In genomic region chr9:33414263-33414662, GRCh38 we compare ENCODE assay signal across 16 cellular contexts. TPM values are rescaled to one million over a fixed set of nuclear protein-coding genes. Genes with fewer than 3 reads are reported as not detected.
A peak's percentile ranks its signal among the peaks of the same experiment; 100 is the strongest.
DNase-seq lines count a peak whose midpoint lies in the region; ATAC-seq and TF ChIP-seq lines count a peak whose summit lies in the region.
"Had no signal": no experiment of that assay in that cellular context is flagged by ENCODE, and none has a peak within 500 bp of the region (broad histone marks: within the 10 kb centered on the region; RNA-seq: fewer than 3 reads in every experiment).

No MANE protein-coding gene starts in this region.

- H3K4me3 ChIP-seq in Panc1 (ENCODE audit: low read depth in 2 of 2, low read length in 2 of 2) (no peak overlapping the region), adrenal gland (no peak overlapping the region)

- 62 to 78% (median 73%) methylated on average over 3 of the region's 3 CpGs for WGBS in adrenal gland, 4 donors

- H3K27me3 Mint-ChIP-seq in activated T-cell treated with anti-CD3 and anti-CD28 coated beads, Interleukin-2, amount 50 U/mL, for 24 hours: no peaks in the 10 kb centered on the region

- TF ChIP-seq POLR2A in erythroblast (IDR thresholded peaks at IDR 0.05; ENCODE audit: low read length) (no peak), adrenal gland (IDR thresholded peaks at IDR 0.05) (no peak)

- CTCF ChIA-PET in Panc1 (lab: Charles Lee): interaction anchor here (2.5 kb wide), 1 partner anchor 11 kb away, joined by 11 read pairs; the partner anchor contains the start of gene AQP7

- H3K4me1 ChIP-seq in Panc1 (ENCODE audit: control insufficient read depth, insufficient read depth, low read length): peaks cover 27% of the 10 kb centered on the region
- H3K4me1 ChIP-seq in adrenal gland (replicated peaks in 1 of 2): no peaks in the 10 kb centered on the region

- peak overlapping the region; percentile 71 for H3K27ac Mint-ChIP-seq in activated T-cell treated with anti-CD3 and anti-CD28 coated beads, Interleukin-2, amount 50 U/mL, for 24 hours
- H3K27ac Mint-ChIP-seq in stimulated activated effector memory CD8-positive, alpha-beta T cell treated with anti-CD3 and anti-CD28 coated beads, Interleukin-12 subunit alpha, Interleukin-12 subunit beta, amount 100 ng/mL, for 72 hours: peak overlapping the region; percentile 81
- H3K27ac Mint-ChIP-seq: IgD-negative memory B cell had no signal

- H3K4me3 Mint-ChIP-seq in activated T-cell treated with anti-CD3 and anti-CD28 coated beads, Interleukin-2, amount 50 U/mL, for 24 hours: no peak overlapping the region
- H3K4me3 Mint-ChIP-seq in stimulated activated effector memory CD8-positive, alpha-beta T cell treated with anti-CD3 and anti-CD28 coated beads, Interleukin-12 subunit alpha, Interleukin-12 subunit beta, amount 100 ng/mL, for 72 hours: no peak overlapping the region

- in situ Hi-C loops in Panc1 (cut with HindIII; ENCODE audit: low pct_unique_long_range_greater_than_20kb, low sequenced_read_pairs): no loop called here

- H3K9me3 ChIP-seq in Panc1 (ENCODE audit: control insufficient read depth, insufficient read depth, low read depth, low read length): no peaks in the 10 kb centered on the region
- no peaks in the 10 kb centered on the region for H3K9me3 ChIP-seq in adrenal gland (replicated peaks in 1 of 3)

- peaks cover 45% of the 10 kb centered on the region for H3K4me1 Mint-ChIP-seq in activated T-cell treated with anti-CD3 and anti-CD28 coated beads, Interleukin-2, amount 50 U/mL, for 24 hours (ENCODE audit: low read depth)
- peaks cover 43% of the 10 kb centered on the region for H3K4me1 Mint-ChIP-seq in stimulated activated effector memory CD8-positive, alpha-beta T cell treated with anti-CD3 and anti-CD28 coated beads, Interleukin-12 subunit alpha, Interleukin-12 subunit beta, amount 100 ng/mL, for 72 hours

- ATAC-seq in Panc1: no peak
- no peak for ATAC-seq in stimulated activated effector memory CD8-positive, alpha-beta T cell treated with anti-CD3 and anti-CD28 coated beads, Interleukin-12 subunit alpha, Interleukin-12 subunit beta, amount 100 ng/mL, for 72 hours

- intact Hi-C loops in Panc1 (cut with micrococcal nuclease; ENCODE audit: unreplicated experiment) (no loop called here), adrenal gland (cut with DNase I) (no loop called here)

- POLR2A ChIA-PET in Panc1 (lab: Charles Lee): no interaction called here

- no peaks in the 10 kb centered on the region for H3K9me3 Mint-ChIP-seq in activated T-cell treated with anti-CD3 and anti-CD28 coated beads, Interleukin-2, amount 50 U/mL, for 24 hours
- H3K9me3 Mint-ChIP-seq in stimulated activated effector memory CD8-positive, alpha-beta T cell treated with anti-CD3 and anti-CD28 coated beads, Interleukin-12 subunit alpha, Interleukin-12 subunit beta, amount 100 ng/mL, for 72 hours: no peaks in the 10 kb centered on the region
- H3K9me3 Mint-ChIP-seq: IgD-negative memory B cell had no signal

- H3K27ac ChIP-seq in Panc1 (ENCODE audit: low read length) (peak overlapping the region; percentile 48), adrenal gland (no peak overlapping the region)
- H3K27ac ChIP-seq: WERI-Rb-1 had no signal

- TF ChIP-seq CTCF in Panc1 (IDR thresholded peaks at IDR 0.05) (no peak), adrenal gland (IDR thresholded peaks at IDR 0.05) (no peak)

- H3K36me3 ChIP-seq in Panc1 (ENCODE audit: control insufficient read depth, insufficient read depth, low read length) (no peaks in the 10 kb centered on the region), adrenal gland (replicated peaks in 1 of 2) (no peaks in the 10 kb centered on the region)
- H3K36me3 ChIP-seq: WERI-Rb-1 had no signal

- no peak for DNase-seq in activated T-cell treated with anti-CD3 and anti-CD28 coated beads, Interleukin-2, amount 50 U/mL, for 24 hours
- DNase-seq in activated T-cell treated with anti-CD3 and anti-CD28 coated beads, Interleukin-2, amount 50 U/mL, for 1 hour: no peak
- no peak for DNase-seq in Panc1 (ENCODE audit: low read depth, low spot score)
- peak; percentile 48 to 51 for DNase-seq in erythroblast (lab: John Stamatoyannopoulos, UW)
- DNase-seq in stimulated activated effector memory CD8-positive, alpha-beta T cell treated with anti-CD3 and anti-CD28 coated beads, Interleukin-12 subunit alpha, Interleukin-12 subunit beta, amount 100 ng/mL, for 72 hours (ENCODE audit: low spot score in 2 of 2): no peak
- no peak for DNase-seq in activated gamma-delta T cell treated with Interleukin-2 at 50 U/mL for 16 hours
- DNase-seq in EL: no peak
- no peak for DNase-seq in adrenal gland
- DNase-seq: ACHN; amniotic stem cell; foreskin fibroblast; NCI-H526; stimulated activated naive CD4-positive, alpha-beta T cell treated with Interleukin-2 at 50 U/mL for 16 hours; WERI-Rb-1 had no signal

- H3K27me3 ChIP-seq in Panc1 (ENCODE audit: control insufficient read depth, insufficient read depth, low read length) (no peaks in the 10 kb centered on the region), adrenal gland (no peaks in the 10 kb centered on the region)

- no TSS peak for BruUV-seq in Panc1 (replicated peaks; lab: Mats Ljungman, UMichigan)

- H3K36me3 Mint-ChIP-seq in activated T-cell treated with anti-CD3 and anti-CD28 coated beads, Interleukin-2, amount 50 U/mL, for 24 hours (ENCODE audit: low read depth): no peaks in the 10 kb centered on the region
- no peaks in the 10 kb centered on the region for H3K36me3 Mint-ChIP-seq in stimulated activated effector memory CD8-positive, alpha-beta T cell treated with anti-CD3 and anti-CD28 coated beads, Interleukin-12 subunit alpha, Interleukin-12 subunit beta, amount 100 ng/mL, for 72 hours
- H3K36me3 Mint-ChIP-seq: IgD-negative memory B cell had no signal

RNA-seq across cellular contexts. Expression of gene AQP7, which starts 11.9 kb away (rescaled TPM):
- total RNA-seq in Panc1 (2021; ENCODE audit: unreplicated experiment) (0.26 TPM), adrenal gland (1 to 10 TPM in 5 of 8 donors, under 1 TPM in 1, not detected in 2; 0.99 to 4.5 (median 2.4) TPM)
- polyA plus RNA-seq in Panc1 (2012; ENCODE audit: insufficient read length): not detected
- polyA plus RNA-seq in adrenal gland: 10 to 100 TPM in 1 of 3 donors, 1 to 10 TPM in 1, under 1 TPM in 1; 0.51 to 32.5 (median 3.5) TPM
- total RNA-seq: pulmonary artery endothelial cell had no signal
- polyA plus RNA-seq: IgD-negative memory B cell had no signal

RNA-seq across cellular contexts. Expression of gene AQP3, which starts 33.1 kb away (rescaled TPM):
- total RNA-seq in Panc1 (2021; ENCODE audit: unreplicated experiment) (1.0 TPM), adrenal gland (10 to 100 TPM in 2 of 8 donors, 1 to 10 TPM in 6; 1.2 to 11.5 (median 2.4) TPM)
- 2.3 TPM for polyA plus RNA-seq in Panc1 (2012; ENCODE audit: insufficient read length)
- 1 to 10 TPM in 1 of 3 donors, under 1 TPM in 2; 0.88 to 2.5 (median 0.94) TPM for polyA plus RNA-seq in adrenal gland

RNA-seq across cellular contexts. Expression of gene NOL6, which starts 59.5 kb away (rescaled TPM):
- total RNA-seq in Panc1 (2021; ENCODE audit: unreplicated experiment): 75.1 TPM
- polyA plus RNA-seq in Panc1 (2012; ENCODE audit: insufficient read length): 42.0 TPM
- total RNA-seq in adrenal gland: 10 to 100 TPM; 17.5 to 45.7 (median 25.4) TPM
- polyA plus RNA-seq in adrenal gland: 10 to 100 TPM; 36.9 to 45.1 (median 44.0) TPM

Comparison
In these comparisons a context has a peak if more than half of its experiments do, and no peak if none do; other contexts are left out.
1. DNase-seq: peak in erythroblast (2 of 2); none in activated T-cell treated with anti-CD3 and anti-CD28 coated beads, Interleukin-2, amount 50 U/mL, for 24 hours (single experiment), activated T-cell treated with anti-CD3 and anti-CD28 coated beads, Interleukin-2, amount 50 U/mL, for 1 hour (single experiment), Panc1 (single experiment), stimulated activated effector memory CD8-positive, alpha-beta T cell treated with anti-CD3 and anti-CD28 coated beads, Interleukin-12 subunit alpha, Interleukin-12 subunit beta, amount 100 ng/mL, for 72 hours (0 of 2), activated gamma-delta T cell treated with Interleukin-2 at 50 U/mL for 16 hours (single experiment), EL (single experiment) and adrenal gland (0 of 7).